In genomic region chr17:78853926-78854394, GRCh38 we compare ENCODE assay signal across 1 cellular context.
TF ChIP-seq lines count a peak whose summit lies in the region.

No MANE protein-coding gene starts in this region.

TF ChIP-seq in K562, 482 proteins besides CTCF, POLR2A, EP300 and RAD21 (continued from another document):
- TF ChIP-seq ZNF318 (IDR thresholded peaks at IDR 0.05; ENCODE audit: borderline replicate concordance in 1 of 2, low read depth in 1 of 2) (no peak), GABPB1 (CRISPR knock-in tag; IDR thresholded peaks at IDR 0.05) (0 out of 2 replicates have a peak, but pooled peaks have one; percentile 30), ARNT (IDR thresholded peaks at IDR 0.05) (0 out of 4 replicates have a peak, but pooled peaks of 1 of the 2 experiments have one; percentile 33), HMBOX1 (IDR thresholded peaks at IDR 0.05) (peak; percentile 78; the same call in 1 of the 2 replicates), CBFA2T3 (IDR thresholded peaks at IDR 0.05) (peak; percentile 88), MTA2 (IDR thresholded peaks at IDR 0.05; ENCODE audit: low read depth) (peak; percentile 68; the same call in 1 of the 2 replicates), HES1 (IDR thresholded peaks at IDR 0.05; ENCODE audit: low read depth) (0 out of 2 replicates have a peak, but pooled peaks have one; percentile 36), HMGN3 (IDR thresholded peaks at IDR 0.05; ENCODE audit: borderline replicate concordance, extremely low read depth, insufficient read length, low read depth, low read length) (peak; percentile 28), PRDM10 (IDR thresholded peaks at IDR 0.05; ENCODE audit: partially characterized antibody) (peak; percentile 75), ARID1B (IDR thresholded peaks at IDR 0.05) (peak; percentile 90), NCOR1 (IDR thresholded peaks at IDR 0.05) (peak; percentile 76), ZNF780A (CRISPR knock-in tag; IDR thresholded peaks at IDR 0.05) (no peak), FUS (optimal IDR thresholded peaks at IDR 0.05; ENCODE audit: low read depth, low read length) (no peak), CEBPB (tag; IDR thresholded peaks at IDR 0.05) (peak; percentile 39; the same call in 1 of the 2 replicates), SOX6 (IDR thresholded peaks at IDR 0.05) (peak; percentile 92), FOXM1 (IDR thresholded peaks at IDR 0.05; ENCODE audit: low read depth) (peak; percentile 57; the same call in 1 of the 2 replicates), FOXM1 (CRISPR knock-in tag; IDR thresholded peaks at IDR 0.05; ENCODE audit: low read depth) (no peak), SMARCE1 (IDR thresholded peaks at IDR 0.05) (peak; percentile 80; the same call in 1 of the 2 replicates), TAL1 (IDR thresholded peaks at IDR 0.05) (peak; percentile 88), BRD4 (IDR thresholded peaks at IDR 0.05) (no peak), ZEB2 (IDR thresholded peaks at IDR 0.05) (peak; percentile 97), STAT5A (IDR thresholded peaks at IDR 0.05; ENCODE audit: borderline replicate concordance, low read length) (peak; percentile 67), HCFC1 (IDR thresholded peaks at IDR 0.05; ENCODE audit: low read depth, low read length) (no peak), POLR2AphosphoS5 (IDR thresholded peaks at IDR 0.05; ENCODE audit: control insufficient read depth, insufficient read depth, low read depth, low read length) (0 out of 2 replicates have a peak, but pooled peaks have one; percentile 27), MECOM (CRISPR knock-in tag; IDR thresholded peaks at IDR 0.05) (no peak), DPF2 (IDR thresholded peaks at IDR 0.05) (peak; percentile 85), MYC (IDR thresholded peaks at IDR 0.05; ENCODE audit: low read depth, low read length) (0 out of 2 replicates have a peak, but pooled peaks have one; percentile 17), MYC (CRISPR knock-in tag; IDR thresholded peaks at IDR 0.05; ENCODE audit: borderline replicate concordance, low read depth) (no peak), WHSC1 (IDR thresholded peaks at IDR 0.05; ENCODE audit: low read length) (no peak), KLF16 (IDR thresholded peaks at IDR 0.05) (peak; percentile 27; the same call in 1 of the 2 replicates), STAT5B (CRISPR knock-in tag; IDR thresholded peaks at IDR 0.05) (no peak), TBL1XR1 (IDR thresholded peaks at IDR 0.05; ENCODE audit: low read length in 2 of 2) (peak in 1 of 2 experiments; percentile 85; a peak in 2 of 4 replicates), NR2F6 (CRISPR knock-in tag; IDR thresholded peaks at IDR 0.05) (no peak), SNAPC5 (CRISPR knock-in tag; IDR thresholded peaks at IDR 0.05) (no peak), ATF1 (CRISPR knock-in tag; IDR thresholded peaks at IDR 0.05) (no peak), ATF1 (tag; IDR thresholded peaks at IDR 0.05) (peak; percentile 39), ZC3H8 (IDR thresholded peaks at IDR 0.05) (no peak), ZNF766 (CRISPR knock-in tag; conservative IDR thresholded peaks at IDR 0.05) (peak; percentile 64; the same call in 1 of the 2 replicates), MTA1 (IDR thresholded peaks at IDR 0.05; ENCODE audit: borderline replicate concordance) (peak; percentile 73; the same call in 1 of the 2 replicates), KAT8 (IDR thresholded peaks at IDR 0.05; ENCODE audit: low read depth) (no peak)
